ENCODE assay signal across 12 cellular contexts in genomic region chr7:5776894-5777645, GRCh38. TPM values are rescaled to one million over a fixed set of nuclear protein-coding genes. Genes with fewer than 3 reads are reported as not detected.
A peak's percentile ranks its signal among the peaks of the same experiment; 100 is the strongest.
DNase-seq lines count a peak whose midpoint lies in the region; ATAC-seq and TF ChIP-seq lines count a peak whose summit lies in the region.
"Had no signal": no experiment of that assay in that cellular context is flagged by ENCODE, and none has a peak within 500 bp of the region (broad histone marks: within the 10 kb centered on the region; RNA-seq: fewer than 3 reads in every experiment).

No MANE protein-coding gene starts in this region.

- H3K79me2 ChIP-seq in OCI-LY7 (ENCODE audit: insufficient read depth, low read depth, low read length) (peaks cover 45% of the 10 kb centered on the region), PC-3 (ENCODE audit: low read length) (peaks cover 92% of the 10 kb centered on the region)

- H3F3A ChIP-seq in PC-3 (ENCODE audit: low read length, unreplicated experiment), result no peaks in the 10 kb centered on the region

- TF ChIP-seq CTCF in OCI-LY7 (conservative IDR thresholded peaks at IDR 0.05; ENCODE audit: low read length) (no peak), PC-3 (conservative IDR thresholded peaks at IDR 0.05; ENCODE audit: low read depth, low read length) (no peak)

- ATAC-seq in GM18517 (IDR thresholded peaks at IDR 0.05; ENCODE audit: unreplicated experiment) (no peak), PC-3 (no peak)
- ATAC-seq: Right ventricle myocardium inferior had no signal

- no TSS peak for BruUV-seq in OCI-LY7 (replicated peaks; lab: Mats Ljungman, UMichigan)
- BruUV-seq in PC-3 (replicated peaks; lab: Mats Ljungman, UMichigan), result no TSS peak

- no peak overlapping the region for H3K9ac ChIP-seq in PC-3 (ENCODE audit: low read length)

- CTCF ChIA-PET in OCI-LY7 (lab: Charles Lee; ENCODE audit: unreplicated experiment) (no interaction called here), PC-3 (lab: Charles Lee) (interaction anchor here (0.7 kb wide), 1 partner anchor 15 kb away, joined by 4 read pairs; no protein-coding TSS in a partner anchor)

- H3K36me3 ChIP-seq in OCI-LY7 (ENCODE audit: insufficient read depth, low read length) (peaks cover 31% of the 10 kb centered on the region; the same call in 1 of the 2 replicates), PC-3 (ENCODE audit: low read depth, low read length) (peaks cover 6% of the 10 kb centered on the region; the same call in 1 of the 2 replicates)
- H3K36me3 ChIP-seq in effector memory CD4-positive, alpha-beta T cell (ENCODE audit: control insufficient read depth, insufficient read depth, low read length), result no peaks in the 10 kb centered on the region

- H3K4me1 ChIP-seq in OCI-LY7 (ENCODE audit: insufficient read depth, low read length, poor library complexity, severe bottlenecking), result peaks cover 18% of the 10 kb centered on the region
- H3K4me1 ChIP-seq in effector memory CD4-positive, alpha-beta T cell (ENCODE audit: control insufficient read depth, insufficient read depth, low read length, poor library complexity, severe bottlenecking), result peaks cover 16% of the 10 kb centered on the region
- H3K4me1 ChIP-seq in PC-3 (ENCODE audit: insufficient read depth, low read length), result peaks cover 10% of the 10 kb centered on the region

- H4K20me1 ChIP-seq in OCI-LY7 (ENCODE audit: insufficient read depth, low read length) (0 out of 2 replicates have a peak, but pooled peaks cover 5% of the 10 kb centered on the region), PC-3 (ENCODE audit: low read length) (peaks cover 21% of the 10 kb centered on the region)

- H3K4me2 ChIP-seq in OCI-LY7 (ENCODE audit: low read length) (peak overlapping the region; percentile 45), PC-3 (ENCODE audit: low read length) (no peak overlapping the region)

- H2AFZ ChIP-seq in OCI-LY7 (ENCODE audit: low read length), result no peak overlapping the region
- H2AFZ ChIP-seq in PC-3 (ENCODE audit: low read length), result no peak overlapping the region

- no peak overlapping the region for H3K27ac ChIP-seq in OCI-LY7 (ENCODE audit: low read depth, low read length, poor library complexity, severe bottlenecking)
- H3K27ac ChIP-seq in effector memory CD4-positive, alpha-beta T cell (ENCODE audit: insufficient read depth, low read length, poor library complexity, severe bottlenecking), result peak overlapping the region; percentile 24
- no peak overlapping the region for H3K27ac ChIP-seq in PC-3 (ENCODE audit: low read length)
- H3K27ac ChIP-seq: VCaP had no signal

- H3K27me3 ChIP-seq in effector memory CD4-positive, alpha-beta T cell (replicated peaks; ENCODE audit: control insufficient read depth, insufficient read depth, low read length, poor library complexity, severe bottlenecking), result no peaks in the 10 kb centered on the region
- H3K27me3 ChIP-seq in PC-3 (ENCODE audit: low read length), result no peaks in the 10 kb centered on the region

- peak; percentile 11 for DNase-seq in activated naive CD4-positive, alpha-beta T cell treated with Interleukin-2 at 50 U/mL for 16 hours
- DNase-seq in activated naive CD4-positive, alpha-beta T cell (lab: John Stamatoyannopoulos, UW), result no peak
- DNase-seq in OCI-LY7 (ENCODE audit: low spot score), result no peak
- no peak for DNase-seq in effector memory CD4-positive, alpha-beta T cell
- DNase-seq in stimulated activated CD8-positive, alpha-beta memory T cell treated with anti-CD3 and anti-CD28 coated beads, Interleukin-4, amount 100 ng/mL, for 48 hours, result peak; percentile 29
- no peak for DNase-seq in PC-3
- no peak for DNase-seq in NCI-H524 treated with DMSO at 0.1 percent for 48 hours (lab: John Stamatoyannopoulos, UW)
- DNase-seq: islet precursor cell, NCI-H345 had no signal

- H3K9me2 ChIP-seq in OCI-LY7 (ENCODE audit: insufficient read depth, low read length) (no peaks in the 10 kb centered on the region), PC-3 (replicated peaks; ENCODE audit: low read length) (no peaks in the 10 kb centered on the region)

- intact Hi-C loops in OCI-LY7 (cut with micrococcal nuclease; ENCODE audit: unreplicated experiment) (no loop called here), PC-3 (cut with micrococcal nuclease) (no loop called here)

- peaks cover 3% of the 10 kb centered on the region; the same call in 1 of the 2 replicates for H3K9me3 ChIP-seq in OCI-LY7 (ENCODE audit: low read length)
- H3K9me3 ChIP-seq in effector memory CD4-positive, alpha-beta T cell (ENCODE audit: control insufficient read depth, low read length), result no peaks in the 10 kb centered on the region
- H3K9me3 ChIP-seq in PC-3 (ENCODE audit: low read length), result no peaks in the 10 kb centered on the region

- POLR2A ChIA-PET in OCI-LY7 (lab: Charles Lee) (interaction anchor here (0.6 to 0.7 kb wide), 7 partner anchors 20 to 163 kb away, joined by 3 to 6 read pairs (median 3); no protein-coding TSS in a partner anchor), PC-3 (lab: Charles Lee; ENCODE audit: unreplicated experiment) (interaction anchor here (0.6 kb wide), 1 partner anchor 1473 kb away, joined by 4 read pairs; no protein-coding TSS in a partner anchor)

- H3K4me3 ChIP-seq in OCI-LY7 (ENCODE audit: low read depth, low read length, poor library complexity, severe bottlenecking), result no peak overlapping the region
- H3K4me3 ChIP-seq in effector memory CD4-positive, alpha-beta T cell (ENCODE audit: insufficient read depth, low read depth, low read length, poor library complexity, severe bottlenecking), result peak overlapping the region; percentile 21
- no peak overlapping the region for H3K4me3 ChIP-seq in PC-3 (ENCODE audit: low read length)

RNA-seq across cellular contexts. Expression of gene RNF216, which starts 4.4 kb away (rescaled TPM):
- 28.6 and 29.4 TPM in 2 replicates for total RNA-seq in OCI-LY7 (2014; rRNA removed; shearing (Covaris generic))
- total RNA-seq in OCI-LY7 (2022) (29.8 and 32.6 TPM in 2 replicates), PC-3 (2014; rRNA removed) (21.1 and 22.2 TPM in 2 replicates)

Comparison
In these comparisons a context has a peak if more than half of its experiments do, and no peak if none do; other contexts are left out.
1. DNase-seq: peak in activated naive CD4-positive, alpha-beta T cell treated with Interleukin-2 at 50 U/mL for 16 hours (single experiment) and stimulated activated CD8-positive, alpha-beta memory T cell treated with anti-CD3 and anti-CD28 coated beads, Interleukin-4, amount 100 ng/mL, for 48 hours (single experiment); none in activated naive CD4-positive, alpha-beta T cell (0 of 4), OCI-LY7 (single experiment), effector memory CD4-positive, alpha-beta T cell (0 of 3), PC-3 (single experiment) and NCI-H524 treated with DMSO at 0.1 percent for 48 hours (single experiment).